8 cellular contexts compared by ENCODE assay signal in the genomic region with DNA sequence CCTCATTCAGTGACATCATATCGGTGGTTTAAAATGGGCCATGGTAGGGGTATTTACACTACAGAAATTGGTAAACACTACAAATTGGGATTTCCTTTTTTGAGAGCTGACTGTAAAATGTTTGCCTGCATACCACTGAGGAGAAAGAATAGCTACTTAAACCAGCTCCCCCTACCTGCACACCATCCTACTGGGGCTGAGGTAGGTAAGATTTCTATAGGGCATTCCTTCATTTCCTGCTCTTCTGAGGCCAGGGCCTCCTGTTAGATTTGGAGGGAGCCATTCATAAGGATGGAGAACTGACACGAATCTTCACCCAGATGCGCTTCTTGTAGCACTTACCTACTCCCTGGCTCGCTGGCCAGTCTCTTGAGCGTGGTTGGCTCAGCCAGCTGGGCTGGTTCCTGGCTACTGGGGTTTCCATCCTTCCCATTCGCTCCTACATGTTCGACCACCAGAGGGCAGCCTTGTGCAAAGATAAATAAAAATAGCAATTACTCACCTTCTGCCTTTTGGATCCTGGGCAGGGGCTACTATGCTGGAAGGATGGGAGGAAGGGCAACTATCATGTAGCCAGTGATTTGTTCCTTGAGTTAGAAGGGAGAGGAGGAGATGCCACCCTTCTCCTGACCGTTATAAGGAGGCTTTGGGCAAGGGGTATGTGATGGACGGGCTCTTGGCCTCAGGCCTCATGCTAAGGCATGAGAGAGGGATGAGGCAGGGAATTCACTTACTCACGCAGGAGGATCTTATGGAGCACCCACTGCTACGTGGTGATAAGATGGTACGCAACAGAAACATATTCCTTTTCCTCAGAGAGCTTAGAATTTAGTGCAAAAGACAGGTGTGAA. TPM values are rescaled to one million over a fixed set of nuclear protein-coding genes. Genes with fewer than 3 reads are reported as not detected.
DNase-seq lines count a peak whose midpoint lies in the region; ATAC-seq, FAIRE-seq and TF ChIP-seq lines count a peak whose summit lies in the region.

No MANE protein-coding gene starts in this region.

- peaks cover 8% of the 10 kb centered on the region for H3K27me3 Mint-ChIP-seq in GM23338 (ENCODE audit: insufficient read depth, low read depth, poor library complexity)

- no peak overlapping the region for H3K4me3 Mint-ChIP-seq in GM23338

- no peaks in the 10 kb centered on the region for H3K79me2 ChIP-seq in GM23338 (replicated peaks; ENCODE audit: insufficient read depth)
- no peaks in the 10 kb centered on the region for H3K79me2 ChIP-seq in keratinocyte (ENCODE audit: control insufficient read depth, insufficient read depth, low read length)

- dilution Hi-C loops in keratinocyte (cut with MboI; ENCODE audit: extremely low pct_ligation_motif_present, low sequenced_read_pairs): no loop called here

- H3K9ac ChIP-seq in keratinocyte (ENCODE audit: control insufficient read depth, extremely low read depth, insufficient read depth, low read length): no peak overlapping the region

- H3K4me2 ChIP-seq in GM23338: peak overlapping the region; percentile 42; the same call in 1 of the 2 replicates
- H3K4me2 ChIP-seq in keratinocyte (ENCODE audit: control insufficient read depth, extremely low read depth, insufficient read depth, low read depth, low read length): no peak overlapping the region

- no peak overlapping the region for H3K27ac ChIP-seq in A673 (ENCODE audit: low read depth, low read length, poor library complexity, severe bottlenecking)
- no peak overlapping the region for H3K27ac ChIP-seq in GM23338 (ENCODE audit: low read depth)
- H3K27ac ChIP-seq in keratinocyte (ENCODE audit: control insufficient read depth, insufficient read depth, low read length): no peak overlapping the region

- H4K20me1 ChIP-seq in GM23338 (replicated peaks; ENCODE audit: insufficient read depth) (no peaks in the 10 kb centered on the region), keratinocyte (ENCODE audit: control insufficient read depth, extremely low read depth, insufficient read depth, low read length) (no peaks in the 10 kb centered on the region)

- intact Hi-C loops in A673 (cut with micrococcal nuclease; ENCODE audit: unreplicated experiment): loop anchor here (1.0 to 10.0 kb wide), 2 partner anchors 120 to 198 kb away; partner anchors contain the start of gene ATP2B4

- H3K4me3 ChIP-seq in A673 (ENCODE audit: low read depth, low read length, poor library complexity, severe bottlenecking): no peak overlapping the region
- peak overlapping the region; percentile 13; the same call in 1 of the 2 replicates for H3K4me3 ChIP-seq in GM23338
- no peak overlapping the region for H3K4me3 ChIP-seq in cardiac fibroblast (replicated peaks in 1 of 2; ENCODE audit: low read depth in 2 of 2, low read length in 2 of 2)
- H3K4me3 ChIP-seq in keratinocyte (ENCODE audit: control insufficient read depth in 2 of 3, extremely low read depth in 1 of 3, insufficient read depth in 2 of 3, low read depth in 1 of 3, low read length in 3 of 3): no peak overlapping the region

- H2AFZ ChIP-seq in GM23338 (no peak overlapping the region), keratinocyte (ENCODE audit: control insufficient read depth, low read length) (no peak overlapping the region)

- ATAC-seq in GM23338 (peak; percentile 88), GM21423 (IDR thresholded peaks at IDR 0.05; ENCODE audit: unreplicated experiment) (no peak)

- H3K4me1 ChIP-seq in A673 (ENCODE audit: insufficient read depth, low read length, poor library complexity, severe bottlenecking) (no peaks in the 10 kb centered on the region), GM23338 (ENCODE audit: insufficient read depth) (peaks cover 15% of the 10 kb centered on the region), keratinocyte (ENCODE audit: control insufficient read depth, extremely low read depth, insufficient read depth, low read length) (no peaks in the 10 kb centered on the region)

- H3K9me3 ChIP-seq in A673 (ENCODE audit: low read depth, low read length, poor library complexity, severe bottlenecking) (no peaks in the 10 kb centered on the region), keratinocyte (ENCODE audit: control insufficient read depth, low read depth, low read length) (no peaks in the 10 kb centered on the region)

- H3K9me3 Mint-ChIP-seq in GM23338: no peaks in the 10 kb centered on the region

- BruUV-seq in A673 (replicated peaks; lab: Mats Ljungman, UMichigan): no TSS peak

- peaks cover 35% of the 10 kb centered on the region for H3K4me1 Mint-ChIP-seq in GM23338

- H3K36me3 Mint-ChIP-seq in GM23338 (ENCODE audit: low read depth): no peaks in the 10 kb centered on the region

- H3K27me3 ChIP-seq in A673 (replicated peaks; ENCODE audit: insufficient read depth, low read depth, low read length, poor library complexity) (no peaks in the 10 kb centered on the region), GM23338 (ENCODE audit: insufficient read depth) (no peaks in the 10 kb centered on the region), keratinocyte (ENCODE audit: control insufficient read depth, extremely low read depth, insufficient read depth, low read length) (no peaks in the 10 kb centered on the region)

- H3K36me3 ChIP-seq in A673 (ENCODE audit: insufficient read depth, low read length, poor library complexity, severe bottlenecking) (no peaks in the 10 kb centered on the region), GM23338 (ENCODE audit: insufficient read depth) (no peaks in the 10 kb centered on the region), keratinocyte (ENCODE audit: control insufficient read depth in 2 of 2, extremely low read depth in 1 of 2, insufficient read depth in 2 of 2, low read length in 2 of 2) (no peaks in the 10 kb centered on the region)

- H3K9me2 ChIP-seq in GM23338 (ENCODE audit: insufficient read depth): no peaks in the 10 kb centered on the region

- H3K9me1 ChIP-seq in keratinocyte (ENCODE audit: control insufficient read depth, extremely low read depth, insufficient read depth, low read length): no peaks in the 10 kb centered on the region

- peak; percentile 83 for DNase-seq in A673 (ENCODE audit: low spot score)
- peak; percentile 95 for DNase-seq in GM23338 (ENCODE audit: low spot score)
- peak; percentile 76 for DNase-seq in NCI-H345 (lab: John Stamatoyannopoulos, UW)
- DNase-seq in activated CD4-positive, CD25-positive, alpha-beta regulatory T cell (lab: John Stamatoyannopoulos, UW): peak; percentile 47 to 78 (median 59)
- DNase-seq in cardiac fibroblast (ENCODE audit: low read depth in 2 of 2): peak; percentile 87 to 88
- no peak for DNase-seq in keratinocyte (ENCODE audit: low read depth, low spot score)
- DNase-seq in stimulated activated CD4-positive, alpha-beta T cell treated with anti-CD3 and anti-CD28 coated beads, Interleukin-1b, Interleukin-23, amount 100 ng/mL, for 1 hour (ENCODE audit: low read depth in 2 of 2): peak; percentile 46 to 66

- POLR2A ChIA-PET in A673 (lab: Charles Lee; ENCODE audit: low non-redundant PET): no interaction called here

- peak; percentile 79 for FAIRE-seq in keratinocyte (lab: Jason Lieb, UNC)

- H3F3A ChIP-seq in GM23338 (replicated peaks; ENCODE audit: low read depth): no peaks in the 10 kb centered on the region

- peak; percentile 92 for TF ChIP-seq CTCF in A673 (conservative IDR thresholded peaks at IDR 0.05; ENCODE audit: low read depth, low read length)
- TF ChIP-seq CTCF in GM23338 (conservative IDR thresholded peaks at IDR 0.05; ENCODE audit: low read depth in 2 of 2): peak; percentile 89 to 91
- peak; percentile 70 for TF ChIP-seq CTCF in cardiac fibroblast (IDR thresholded peaks at IDR 0.05; ENCODE audit: low read depth, low read length)
- TF ChIP-seq CTCF in keratinocyte (optimal IDR thresholded peaks at IDR 0.05 in 1 of 3, IDR thresholded peaks at IDR 0.05 in 1 of 3, conservative IDR thresholded peaks at IDR 0.05 in 1 of 3; ENCODE audit: extremely low read depth in 1 of 3, insufficient read depth in 2 of 3, low read length in 3 of 3): peak; percentile 71 to 83 (median 76)

- no peak overlapping the region for H3K27ac Mint-ChIP-seq in GM23338

- CTCF ChIA-PET in A673 (lab: Charles Lee): interaction anchor here (0.9 to 3.6 kb wide), 4 partner anchors 164 to 465 kb away, joined by 3 to 26 read pairs (median 4); no protein-coding TSS in a partner anchor

TF ChIP-seq in GM23338, 12 proteins besides CTCF, POLR2A, EP300 and RAD21 (continues in another document):
- no peak for TF ChIP-seq EZH2 (IDR thresholded peaks at IDR 0.05; ENCODE audit: low read depth, unreplicated experiment)
- no peak for TF ChIP-seq CREB1 (CRISPR knock-in tag; IDR thresholded peaks at IDR 0.05; ENCODE audit: low read depth)
- TF ChIP-seq NANOG (IDR thresholded peaks at IDR 0.05; ENCODE audit: borderline replicate concordance): no peak
- no peak for TF ChIP-seq ZNF114 (CRISPR knock-in tag; IDR thresholded peaks at IDR 0.05)
- no peak for TF ChIP-seq ZNF331 (CRISPR knock-in tag; IDR thresholded peaks at IDR 0.05; ENCODE audit: low read depth)

RNA-seq across cellular contexts. Expression of gene OPTC, which starts 10.7 kb away (rescaled TPM):
- total RNA-seq in A673 (2021): not detected in 2 replicates
- total RNA-seq in GM23338 (2014; rRNA removed; shearing (Covaris generic)): 1.0 TPM in 1 of 2 replicates, not detected in the other
- polyA plus RNA-seq in GM23338 (2016; fragmentation: Nextera tagmentation; extraction: Ambion mirVana) (0.26 and 0.50 TPM in 2 replicates), keratinocyte (not detected in 3 replicates)
- not detected for polyA plus RNA-seq in keratinocyte (2011; ENCODE audit: low read depth)
- not detected in 2 replicates for polyA plus RNA-seq in keratinocyte (2011; cell fraction: cytosol; rRNA removed)
- not detected in 2 replicates for polyA plus RNA-seq in keratinocyte (2011; cell fraction: nucleus; rRNA removed)
- not detected in 2 replicates for polyA plus RNA-seq in keratinocyte (2012; ENCODE audit: low replicate concordance)
- not detected in 3 replicates for polyA minus RNA-seq in keratinocyte
- not detected for polyA minus RNA-seq in keratinocyte (2011; cell fraction: cytosol; rRNA and poly(A)+ RNA removed)
- polyA minus RNA-seq in keratinocyte (2011; cell fraction: nucleus; rRNA and poly(A)+ RNA removed): not detected in 2 replicates

RNA-seq across cellular contexts. Expression of gene PRELP, which starts 29.0 kb away (rescaled TPM):
- not detected in 2 replicates for total RNA-seq in A673 (2021)
- 0.03 and 0.08 TPM in 2 replicates for total RNA-seq in GM23338 (2014; rRNA removed; shearing (Covaris generic))
- polyA plus RNA-seq in GM23338 (2016; fragmentation: Nextera tagmentation; extraction: Ambion mirVana): 0.03 and 0.12 TPM in 2 replicates
- 0.01 to 0.03 TPM in 2 of 3 replicates, not detected in the other for polyA plus RNA-seq in keratinocyte
- polyA plus RNA-seq in keratinocyte (2011; ENCODE audit: low read depth): not detected
- 0.01 and 0.03 TPM in 2 replicates for polyA plus RNA-seq in keratinocyte (2011; cell fraction: cytosol; rRNA removed)
- 0.03 and 0.04 TPM in 2 replicates for polyA plus RNA-seq in keratinocyte (2011; cell fraction: nucleus; rRNA removed)
- 0.05 and 0.06 TPM in 2 replicates for polyA plus RNA-seq in keratinocyte (2012; ENCODE audit: low replicate concordance)
- polyA minus RNA-seq in keratinocyte: 0.10 TPM in 1 of 3 replicates, not detected in the others
- polyA minus RNA-seq in keratinocyte (2011; cell fraction: cytosol; rRNA and poly(A)+ RNA removed): not detected
- not detected in 2 replicates for polyA minus RNA-seq in keratinocyte (2011; cell fraction: nucleus; rRNA and poly(A)+ RNA removed)
